ENCODE assay signal across 8 cellular contexts in the genomic region with DNA sequence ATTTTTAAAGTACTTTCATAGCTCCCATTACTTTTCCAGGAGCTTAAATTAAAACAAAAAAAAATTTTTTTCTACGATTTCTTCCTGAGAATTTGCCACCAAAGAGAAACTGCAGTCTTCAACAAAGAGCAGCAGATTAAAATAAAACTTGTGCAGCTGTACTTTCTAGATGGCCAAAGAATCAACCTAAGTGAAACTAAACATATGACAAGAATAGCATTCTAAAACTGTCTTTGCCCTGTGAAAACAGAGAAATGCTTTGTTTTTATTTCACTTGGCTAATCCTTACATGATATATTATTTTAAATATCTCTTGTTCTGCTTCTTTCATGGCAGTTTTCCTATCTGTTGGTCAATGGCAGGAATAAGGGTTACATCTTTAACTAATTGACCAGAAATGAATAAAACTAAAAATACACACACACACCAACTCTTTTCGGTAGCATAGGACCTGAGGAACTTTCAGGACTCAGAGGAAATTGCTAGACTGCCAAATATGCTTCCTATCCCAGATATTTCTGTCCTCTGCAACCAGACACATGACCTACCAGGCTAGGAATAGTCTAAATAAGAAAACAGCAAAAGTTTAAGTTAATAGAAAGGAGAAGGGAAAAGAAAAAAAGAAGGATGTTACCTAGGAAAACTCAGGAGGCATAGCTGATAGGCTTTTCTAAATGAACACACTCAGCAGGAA.
A peak's percentile ranks its signal among the peaks of the same experiment; 100 is the strongest.
DNase-seq lines count a peak whose midpoint lies in the region; ATAC-seq and TF ChIP-seq lines count a peak whose summit lies in the region.

No MANE protein-coding gene starts in this region.

- no peak overlapping the region for H2AK9ac ChIP-seq in IMR-90 (replicated peaks; ENCODE audit: low read depth, low read length, poor library complexity)

- H2BK5ac ChIP-seq in IMR-90 (ENCODE audit: low read depth, low read length, poor library complexity, severe bottlenecking) = peak overlapping the region; percentile 49

- H3K9me3 Mint-ChIP-seq in natural killer cell = no peaks in the 10 kb centered on the region
- no peaks in the 10 kb centered on the region for H3K9me3 Mint-ChIP-seq in natural killer cell treated with Interleukin-12 subunit alpha and Interleukin-12 subunit beta and Interleukin-15 and Interleukin-18, amount 100 ng/mL, for 72 hours
- H3K9me3 Mint-ChIP-seq in CD8-positive, alpha-beta memory T cell = peaks cover 0 to 4% (median 2%) of the 10 kb centered on the region in 5 donors
- peaks cover 0 to 9% (median 4%) of the 10 kb centered on the region in 11 donors for H3K9me3 Mint-ChIP-seq in naive thymus-derived CD4-positive, alpha-beta T cell
- H3K9me3 Mint-ChIP-seq in activated CD4-positive, alpha-beta T cell treated with anti-CD3 and anti-CD28 coated beads for 36 hours (ENCODE audit: low read depth) = peaks cover 5% of the 10 kb centered on the region

- DNase-seq in natural killer cell = no peak
- DNase-seq in natural killer cell treated with Interleukin-12 subunit alpha and Interleukin-12 subunit beta and Interleukin-15 and Interleukin-18, amount 100 ng/mL, for 72 hours (ENCODE audit: low spot score) = no peak
- DNase-seq in IMR-90 = peak; percentile 31
- peak; percentile 66 for DNase-seq in fibroblast of the aortic adventitia (ENCODE audit: low read depth)
- no peak for DNase-seq in CD8-positive, alpha-beta memory T cell
- DNase-seq in NOMO-1 treated with dmso at 0.1 percent for 144 hours (lab: John Stamatoyannopoulos, UW; ENCODE audit: unreplicated experiment) = no peak
- no peak for DNase-seq in naive thymus-derived CD4-positive, alpha-beta T cell
- DNase-seq in activated CD4-positive, alpha-beta T cell treated with anti-CD3 and anti-CD28 coated beads for 36 hours = no peak

- H3K79me1 ChIP-seq in IMR-90 (ENCODE audit: low read depth in 1 of 2, low read length in 2 of 2) = peaks cover 13 to 52% of the 10 kb centered on the region in 2 experiments

- no peaks in the 10 kb centered on the region for H3K9me3 ChIP-seq in IMR-90 (ENCODE audit: control insufficient read depth, insufficient read depth, low read length)
- no peaks in the 10 kb centered on the region for H3K9me3 ChIP-seq in CD8-positive, alpha-beta memory T cell (ENCODE audit: low read length)
- no peaks in the 10 kb centered on the region for H3K9me3 ChIP-seq in naive thymus-derived CD4-positive, alpha-beta T cell (ENCODE audit: control insufficient read depth in 2 of 3, low read length in 3 of 3)

- H3K27ac Mint-ChIP-seq in natural killer cell = peak overlapping the region; percentile 17 to 57
- no peak overlapping the region for H3K27ac Mint-ChIP-seq in natural killer cell treated with Interleukin-12 subunit alpha and Interleukin-12 subunit beta and Interleukin-15 and Interleukin-18, amount 100 ng/mL, for 72 hours
- H3K27ac Mint-ChIP-seq in CD8-positive, alpha-beta memory T cell = peak overlapping the region in 3 of 8 donors; percentile 6 to 75 (median 52)
- no peak overlapping the region for H3K27ac Mint-ChIP-seq in naive thymus-derived CD4-positive, alpha-beta T cell
- no peak overlapping the region for H3K27ac Mint-ChIP-seq in activated CD4-positive, alpha-beta T cell treated with anti-CD3 and anti-CD28 coated beads for 36 hours

- 0 out of 2 replicates have a peak, but pooled peaks cover 5% of the 10 kb centered on the region for H3K9me1 ChIP-seq in IMR-90 (ENCODE audit: insufficient read depth, low read length)

- peaks cover 27 to 46% of the 10 kb centered on the region in 2 donors for H3K4me1 Mint-ChIP-seq in natural killer cell
- H3K4me1 Mint-ChIP-seq in natural killer cell treated with Interleukin-12 subunit alpha and Interleukin-12 subunit beta and Interleukin-15 and Interleukin-18, amount 100 ng/mL, for 72 hours (ENCODE audit: low read depth in 2 of 2) = peaks cover 30 to 36% of the 10 kb centered on the region in 2 donors
- peaks cover 54 to 63% (median 58%) of the 10 kb centered on the region in 3 donors for H3K4me1 Mint-ChIP-seq in CD8-positive, alpha-beta memory T cell
- H3K4me1 Mint-ChIP-seq in naive thymus-derived CD4-positive, alpha-beta T cell = peaks cover 11 to 57% (median 25%) of the 10 kb centered on the region in 7 donors
- peaks cover 32% of the 10 kb centered on the region for H3K4me1 Mint-ChIP-seq in activated CD4-positive, alpha-beta T cell treated with anti-CD3 and anti-CD28 coated beads for 36 hours

- H2BK120ac ChIP-seq in IMR-90 (ENCODE audit: low read depth, low read length) = no peak overlapping the region

- H3K9ac ChIP-seq in IMR-90 (ENCODE audit: low read depth, low read length) = peak overlapping the region; percentile 21; the same call in 1 of the 2 replicates

- no peak overlapping the region for H4K8ac ChIP-seq in IMR-90 (ENCODE audit: low read depth in 2 of 2, low read length in 2 of 2)

- H3K4me3 Mint-ChIP-seq in natural killer cell = no peak overlapping the region
- H3K4me3 Mint-ChIP-seq in natural killer cell treated with Interleukin-12 subunit alpha and Interleukin-12 subunit beta and Interleukin-15 and Interleukin-18, amount 100 ng/mL, for 72 hours = no peak overlapping the region
- no peak overlapping the region for H3K4me3 Mint-ChIP-seq in CD8-positive, alpha-beta memory T cell
- H3K4me3 Mint-ChIP-seq in naive thymus-derived CD4-positive, alpha-beta T cell = no peak overlapping the region
- no peak overlapping the region for H3K4me3 Mint-ChIP-seq in activated CD4-positive, alpha-beta T cell treated with anti-CD3 and anti-CD28 coated beads for 36 hours

- no peak overlapping the region for H2AFZ ChIP-seq in IMR-90 (replicated peaks; ENCODE audit: low read length, poor library complexity)

- no peak for TF ChIP-seq POLR2A in IMR-90 (IDR thresholded peaks at IDR 0.05; ENCODE audit: low read depth, low read length)

- no peak overlapping the region for H3K4ac ChIP-seq in IMR-90 (ENCODE audit: low read depth, low read length)

- TF ChIP-seq CTCF in natural killer cell (IDR thresholded peaks at IDR 0.05) = no peak
- no peak for TF ChIP-seq CTCF in IMR-90 (conservative IDR thresholded peaks at IDR 0.05; ENCODE audit: low read depth, low read length)
- no peak for TF ChIP-seq CTCF in fibroblast of the aortic adventitia (IDR thresholded peaks at IDR 0.05; ENCODE audit: insufficient read depth, low read length)

- peak overlapping the region; percentile 84 for H3K4me2 ChIP-seq in IMR-90 (ENCODE audit: low read depth, low read length)

- no peak overlapping the region for H3K14ac ChIP-seq in IMR-90 (replicated peaks; ENCODE audit: low read depth, low read length)

- no peak overlapping the region for H3K56ac ChIP-seq in IMR-90 (ENCODE audit: extremely low read depth, insufficient read depth, low read length)

- H3K27me3 Mint-ChIP-seq in natural killer cell (ENCODE audit: low read depth in 2 of 2) = no peaks in the 10 kb centered on the region
- H3K27me3 Mint-ChIP-seq in natural killer cell treated with Interleukin-12 subunit alpha and Interleukin-12 subunit beta and Interleukin-15 and Interleukin-18, amount 100 ng/mL, for 72 hours = no peaks in the 10 kb centered on the region
- H3K27me3 Mint-ChIP-seq in CD8-positive, alpha-beta memory T cell = no peaks in the 10 kb centered on the region
- no peaks in the 10 kb centered on the region for H3K27me3 Mint-ChIP-seq in naive thymus-derived CD4-positive, alpha-beta T cell
- H3K27me3 Mint-ChIP-seq in activated CD4-positive, alpha-beta T cell treated with anti-CD3 and anti-CD28 coated beads for 36 hours = no peaks in the 10 kb centered on the region

- CTCF ChIA-PET in IMR-90 (lab: Yijun Ruan, JAX) = interaction anchor here (0.5 to 0.6 kb wide), 2 partner anchors 104 to 672 kb away, joined by 3 read pairs; no protein-coding TSS in a partner anchor
- CTCF ChIA-PET in CD8-positive, alpha-beta memory T cell (lab: Charles Lee) = interaction anchor here (1.3 to 1.7 kb wide), 4 partner anchors 73 to 75 kb away, joined by 4 to 9 read pairs (median 4); partner anchors contain the start of gene MAP3K5
- CTCF ChIA-PET in naive thymus-derived CD4-positive, alpha-beta T cell (lab: Charles Lee) = interaction anchor here (0.8 to 3.8 kb wide), 3 partner anchors 24 to 75 kb away, joined by 3 to 14 read pairs (median 9); partner anchors contain the start of gene MAP3K5
- CTCF ChIA-PET in activated CD4-positive, alpha-beta T cell treated with anti-CD3 and anti-CD28 coated beads for 36 hours (lab: Charles Lee) = interaction anchor here (0.7 to 3.6 kb wide), 5 partner anchors 23 to 120 kb away, joined by 3 to 14 read pairs (median 6); partner anchors contain the start of gene MAP3K5

- peaks cover 3% of the 10 kb centered on the region for H3K4me1 ChIP-seq in IMR-90 (ENCODE audit: control insufficient read depth, insufficient read depth, low read length)
- no peaks in the 10 kb centered on the region for H3K4me1 ChIP-seq in CD8-positive, alpha-beta memory T cell (ENCODE audit: insufficient read depth, low read length)
- H3K4me1 ChIP-seq in naive thymus-derived CD4-positive, alpha-beta T cell (ENCODE audit: control insufficient read depth in 2 of 2, insufficient read depth in 2 of 2, low read length in 2 of 2) = peaks cover 0 to 11% of the 10 kb centered on the region in 2 donors

- ATAC-seq in natural killer cell (no peak), IMR-90 (ENCODE audit: low read depth) (peak; percentile 56; the same call in 1 of the 2 replicates)
- ATAC-seq in natural killer cell treated with Interleukin-12 subunit alpha and Interleukin-12 subunit beta and Interleukin-15 and Interleukin-18, amount 100 ng/mL, for 72 hours = no peak
- no peak for ATAC-seq in naive thymus-derived CD4-positive, alpha-beta T cell
- no peak for ATAC-seq in activated CD4-positive, alpha-beta T cell treated with anti-CD3 and anti-CD28 coated beads for 36 hours

- H3K36me3 ChIP-seq in IMR-90 (ENCODE audit: control insufficient read depth, insufficient read depth, low read length) = 0 out of 2 replicates have a peak, but pooled peaks cover 2% of the 10 kb centered on the region
- no peaks in the 10 kb centered on the region for H3K36me3 ChIP-seq in CD8-positive, alpha-beta memory T cell (ENCODE audit: insufficient read depth, low read length)
- H3K36me3 ChIP-seq in naive thymus-derived CD4-positive, alpha-beta T cell (ENCODE audit: control insufficient read depth in 2 of 3, insufficient read depth in 3 of 3, low read length in 3 of 3) = no peaks in the 10 kb centered on the region

- H4K20me1 ChIP-seq in IMR-90 (ENCODE audit: insufficient read depth, low read length) = 0 out of 2 replicates have a peak, but pooled peaks cover 4% of the 10 kb centered on the region

- BruUV-seq in IMR-90 (replicated peaks; lab: Mats Ljungman, UMichigan) = no TSS peak

- H3K36me3 Mint-ChIP-seq in natural killer cell = no peaks in the 10 kb centered on the region
- H3K36me3 Mint-ChIP-seq in natural killer cell treated with Interleukin-12 subunit alpha and Interleukin-12 subunit beta and Interleukin-15 and Interleukin-18, amount 100 ng/mL, for 72 hours = peaks cover 8% of the 10 kb centered on the region
- peaks cover 3 to 28% (median 20%) of the 10 kb centered on the region in 3 donors for H3K36me3 Mint-ChIP-seq in CD8-positive, alpha-beta memory T cell
- H3K36me3 Mint-ChIP-seq in naive thymus-derived CD4-positive, alpha-beta T cell = peaks cover 0 to 47% (median 17%) of the 10 kb centered on the region in 5 donors
- peaks cover 12% of the 10 kb centered on the region for H3K36me3 Mint-ChIP-seq in activated CD4-positive, alpha-beta T cell treated with anti-CD3 and anti-CD28 coated beads for 36 hours (ENCODE audit: low read depth)

- intact Hi-C loops in natural killer cell (cut with micrococcal nuclease) = no loop called here
- intact Hi-C loops in IMR-90 (cut with micrococcal nuclease) = loop anchor here (5.0 kb wide), 1 partner anchor 75 kb away; the partner anchor contains the start of gene MAP3K5
- intact Hi-C loops in naive thymus-derived CD4-positive, alpha-beta T cell (cut with micrococcal nuclease) = no loop called here
- intact Hi-C loops in activated CD4-positive, alpha-beta T cell treated with anti-CD3 and anti-CD28 coated beads for 36 hours (cut with DNase I, micrococcal nuclease) = no loop called here

- H3K27ac ChIP-seq in IMR-90 (ENCODE audit: insufficient read depth, low read length) = peak overlapping the region; percentile 42; the same call in 1 of the 2 replicates
- H3K27ac ChIP-seq in CD8-positive, alpha-beta memory T cell (ENCODE audit: low read depth, low read length) = no peak overlapping the region
- no peak overlapping the region for H3K27ac ChIP-seq in naive thymus-derived CD4-positive, alpha-beta T cell (ENCODE audit: low read depth, low read length)

- no peak overlapping the region for H3K4me3 ChIP-seq in IMR-90 (ENCODE audit: insufficient read depth, low read depth, low read length)
- H3K4me3 ChIP-seq in fibroblast of the aortic adventitia (ENCODE audit: low read depth, low read length) = peak overlapping the region; percentile 11
- no peak overlapping the region for H3K4me3 ChIP-seq in CD8-positive, alpha-beta memory T cell (ENCODE audit: low read length)
- H3K4me3 ChIP-seq in naive thymus-derived CD4-positive, alpha-beta T cell (ENCODE audit: low read length) = no peak overlapping the region

- no peak overlapping the region for H2BK20ac ChIP-seq in IMR-90 (ENCODE audit: low read depth, low read length)

- no peak overlapping the region for H2BK15ac ChIP-seq in IMR-90 (ENCODE audit: low read depth, low read length)

- no peak overlapping the region for H3K23ac ChIP-seq in IMR-90 (ENCODE audit: low read depth, low read length)

- H2AK5ac ChIP-seq in IMR-90 (ENCODE audit: low read depth, low read length) = no peak overlapping the region

- POLR2A ChIA-PET in IMR-90 (lab: Charles Lee; ENCODE audit: unreplicated experiment) = no interaction called here
- POLR2A ChIA-PET in CD8-positive, alpha-beta memory T cell (lab: Charles Lee) = no interaction called here
- POLR2A ChIA-PET in naive thymus-derived CD4-positive, alpha-beta T cell (lab: Charles Lee) = interaction anchor here (2.5 kb wide), 1 partner anchor 75 kb away, joined by 7 read pairs; the partner anchor contains the start of gene MAP3K5
- POLR2A ChIA-PET in activated CD4-positive, alpha-beta T cell treated with anti-CD3 and anti-CD28 coated beads for 36 hours (lab: Charles Lee) = interaction anchor here (0.7 kb wide), 1 partner anchor 68 kb away, joined by 4 read pairs; no protein-coding TSS in a partner anchor

- H3K18ac ChIP-seq in IMR-90 (ENCODE audit: low read depth, low read length) = no peak overlapping the region; the same call in 1 of the 2 replicates

- no peak overlapping the region for H4K5ac ChIP-seq in IMR-90 (ENCODE audit: low read depth, low read length)

- in situ Hi-C loops in IMR-90 (cut with MboI; ENCODE audit: low sequenced_read_pairs) = no loop called here

- dilution Hi-C loops in IMR-90 (cut with HindIII; ENCODE audit: low sequenced_read_pairs, unreplicated experiment) = no loop called here

- WGBS in IMR-90 (ENCODE audit: extremely low coverage in 2 of 2, insufficient read length in 1 of 2), 2 experiments = no CpG with 5 or more reads among the region's 2 CpGs

- TF ChIP-seq RAD21 in IMR-90 (IDR thresholded peaks at IDR 0.05; ENCODE audit: low read length) = no peak

- H3K27me3 ChIP-seq in IMR-90 (ENCODE audit: control insufficient read depth, insufficient read depth, low read length) = no peaks in the 10 kb centered on the region
- H3K27me3 ChIP-seq in CD8-positive, alpha-beta memory T cell (ENCODE audit: insufficient read depth, low read length, poor library complexity, severe bottlenecking) = no peaks in the 10 kb centered on the region
- no peaks in the 10 kb centered on the region for H3K27me3 ChIP-seq in naive thymus-derived CD4-positive, alpha-beta T cell (ENCODE audit: control insufficient read depth in 2 of 2, insufficient read depth in 2 of 2, low read length in 2 of 2)

- no peak overlapping the region for H4K91ac ChIP-seq in IMR-90 (ENCODE audit: insufficient read depth, low read depth, low read length)

Comparison
In these comparisons a context has a peak if more than half of its experiments do, and no peak if none do; other contexts are left out.
1. H3K27ac Mint-ChIP-seq: peak in natural killer cell (2 of 2); none in natural killer cell treated with Interleukin-12 subunit alpha and Interleukin-12 subunit beta and Interleukin-15 and Interleukin-18, amount 100 ng/mL, for 72 hours (0 of 2), naive thymus-derived CD4-positive, alpha-beta T cell (0 of 9) and activated CD4-positive, alpha-beta T cell treated with anti-CD3 and anti-CD28 coated beads for 36 hours (single experiment).
2. DNase-seq: peak in IMR-90 (single experiment) and fibroblast of the aortic adventitia (single experiment); none in natural killer cell (single experiment), natural killer cell treated with Interleukin-12 subunit alpha and Interleukin-12 subunit beta and Interleukin-15 and Interleukin-18, amount 100 ng/mL, for 72 hours (single experiment), CD8-positive, alpha-beta memory T cell (0 of 5), NOMO-1 treated with dmso at 0.1 percent for 144 hours (single experiment), naive thymus-derived CD4-positive, alpha-beta T cell (0 of 9) and activated CD4-positive, alpha-beta T cell treated with anti-CD3 and anti-CD28 coated beads for 36 hours (single experiment).
3. POLR2A ChIA-PET loops: an anchor here in naive thymus-derived CD4-positive, alpha-beta T cell (2.5 kb wide) and activated CD4-positive, alpha-beta T cell treated with anti-CD3 and anti-CD28 coated beads for 36 hours (0.7 kb wide); none called in IMR-90 and CD8-positive, alpha-beta memory T cell.